In the genomic region with DNA sequence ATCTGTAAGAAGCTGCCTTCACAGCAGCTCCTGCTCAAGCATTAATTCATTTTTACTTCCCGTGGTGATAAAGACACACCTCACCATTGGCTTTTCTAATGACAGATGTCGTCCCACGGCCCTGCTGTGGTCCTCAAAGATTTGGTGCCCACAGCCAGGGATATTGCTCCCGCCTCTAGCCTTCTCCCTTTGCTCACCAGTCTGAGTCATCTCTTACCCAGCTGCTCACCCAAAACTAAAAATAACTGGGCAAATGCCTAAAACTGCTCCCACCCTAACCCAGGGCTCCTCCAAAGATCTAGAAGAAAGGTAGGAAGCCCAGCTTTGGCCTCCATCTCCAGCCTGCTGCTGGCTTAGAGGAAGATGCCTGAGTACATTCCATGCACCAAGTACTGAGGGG, we compare ENCODE assay signal across 6 cellular contexts.
"Had no signal": no experiment of that assay in that cellular context is flagged by ENCODE, and none has a peak within 500 bp of the region (broad histone marks: within the 10 kb centered on the region; RNA-seq: fewer than 3 reads in every experiment).

No MANE protein-coding gene starts in this region.

- H3K27ac Mint-ChIP-seq: GM23338, IgD-negative memory B cell had no signal

- DNase-seq: H9, HCEC 1CT had no signal

- H3K4me3 Mint-ChIP-seq: GM23338, H9, IgD-negative memory B cell had no signal

- H3K27ac ChIP-seq: HL-60 had no signal

- ATAC-seq: GM23338, HepG2 had no signal

- H3K36me3 Mint-ChIP-seq: IgD-negative memory B cell had no signal

- H3K4me1 Mint-ChIP-seq: GM23338, H9, IgD-negative memory B cell had no signal

- H3K4me3 ChIP-seq: GM23338 had no signal

- H3K27me3 Mint-ChIP-seq: IgD-negative memory B cell had no signal

- H3K9me3 Mint-ChIP-seq: GM23338 had no signal
